In genomic region chr9:102087141-102087540, GRCh38 we compare ENCODE assay signal across 20 cellular contexts.
"Had no signal": no experiment of that assay in that cellular context is flagged by ENCODE, and none has a peak within 500 bp of the region (broad histone marks: within the 10 kb centered on the region; RNA-seq: fewer than 3 reads in every experiment).

No MANE protein-coding gene starts in this region.

- ATAC-seq: HepG2 had no signal

- DNase-seq: IMR-90, Karpas-422, KG1, MM.1S, NCI-H1092 treated with DMSO at 0.1 percent for 48 hours, NCI-H1436, NCI-H187, NCI-H2029, NCI-H2081 treated with DMSO at 0.1 percent for 48 hours, NCI-H2171, NCI-H226, NCI-H446, NCI-H510A, NCI-H526 treated with DMSO at 0.1 percent for 48 hours, NCI-H748 treated with DMSO at 0.1 percent for 48 hours, Right ventricle myocardium superior, RPMI8226, SIG-M5 had no signal

- H3K27ac ChIP-seq: SK-N-MC had no signal

- H3K4me3 ChIP-seq: SK-N-MC had no signal
